Comparison of ENCODE assay signal across 24 cellular contexts in the genomic region with DNA sequence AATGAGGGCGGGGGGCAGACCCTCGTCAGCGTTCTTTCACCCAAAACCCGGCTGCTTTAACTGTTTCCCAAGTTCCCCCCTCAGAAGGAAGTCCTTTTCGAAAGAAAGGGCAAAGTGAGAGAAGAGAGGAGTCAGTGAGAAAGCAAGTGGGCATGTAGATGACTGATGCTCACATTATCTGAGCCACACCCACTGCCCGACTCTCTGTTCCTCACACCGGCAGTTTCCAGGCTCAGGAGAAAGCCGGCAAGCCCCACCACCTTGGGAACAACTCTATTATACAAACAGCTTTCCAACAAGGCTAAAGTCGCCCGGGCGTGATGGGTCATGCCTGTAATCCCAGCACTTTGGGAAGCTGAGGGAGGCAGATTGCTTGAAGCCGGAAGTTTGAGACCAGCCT. TPM values are rescaled to one million over a fixed set of nuclear protein-coding genes. Genes with fewer than 3 reads are reported as not detected.
DNase-seq lines count a peak whose midpoint lies in the region; ATAC-seq and TF ChIP-seq lines count a peak whose summit lies in the region.
"Had no signal": no experiment of that assay in that cellular context is flagged by ENCODE, and none has a peak within 500 bp of the region (broad histone marks: within the 10 kb centered on the region; RNA-seq: fewer than 3 reads in every experiment).

No MANE protein-coding gene starts in this region.

- POLR2A ChIA-PET in activated CD4-positive, alpha-beta T cell treated with anti-CD3 and anti-CD28 coated beads for 36 hours (lab: Charles Lee) = no interaction called here

- H3K36me3 ChIP-seq in WERI-Rb-1 = peaks cover 68% of the 10 kb centered on the region

- no peaks in the 10 kb centered on the region for H3K4me1 Mint-ChIP-seq in activated CD4-positive, alpha-beta T cell treated with anti-CD3 and anti-CD28 coated beads for 36 hours
- H3K4me1 Mint-ChIP-seq: GM23338 had no signal

- H3K4me3 ChIP-seq in WERI-Rb-1 (ENCODE audit: low read depth, low read length) = no peak overlapping the region
- H3K4me3 ChIP-seq: BLaER1 treated with 17β-estradiol and CSF1 and Interleukin-3, amounts not matched to agents 10 nM and 100 nM; GM12878; GM23338; SJCRH30 had no signal

- peak; percentile 46 for ATAC-seq in esophagus mucosa
- no peak for ATAC-seq in activated CD4-positive, alpha-beta T cell treated with anti-CD3 and anti-CD28 coated beads for 36 hours
- ATAC-seq: GM12878, GM23338 had no signal

- peaks cover 25% of the 10 kb centered on the region for H3K36me3 Mint-ChIP-seq in activated CD4-positive, alpha-beta T cell treated with anti-CD3 and anti-CD28 coated beads for 36 hours (ENCODE audit: low read depth)

- CTCF ChIA-PET in activated CD4-positive, alpha-beta T cell treated with anti-CD3 and anti-CD28 coated beads for 36 hours (lab: Charles Lee) = no interaction called here

- no peak overlapping the region for H3K4me3 Mint-ChIP-seq in activated CD4-positive, alpha-beta T cell treated with anti-CD3 and anti-CD28 coated beads for 36 hours
- H3K4me3 Mint-ChIP-seq: CD4-positive, alpha-beta T cell; GM23338; H9 had no signal

- DNase-seq in NCI-H2171 treated with DMSO at 0.1 percent for 48 hours (lab: John Stamatoyannopoulos, UW) (peak; percentile 45), NCI-H2171 (lab: John Stamatoyannopoulos, UW) (no peak), WERI-Rb-1 (peak; percentile 32), T-helper 9 cell (no peak), HUDEP-2 (lab: John Stamatoyannopoulos, UW; ENCODE audit: unreplicated experiment in 76 of 76) (no peak)
- DNase-seq in activated CD4-positive, alpha-beta T cell treated with anti-CD3 and anti-CD28 coated beads for 36 hours = no peak
- DNase-seq: AML-193; CD4-positive, alpha-beta T cell; DMS79; EL; GDM1; H9; NCI-H1092; NCI-H1417 treated with DMSO at 0.1 percent for 48 hours; NCI-H1694 treated with DMSO at 0.1 percent for 48 hours; NCI-H2081; NCI-H446; NCI-H524 treated with DMSO at 0.1 percent for 48 hours; NCI-H774; SJCRH30 had no signal

- H3K27ac ChIP-seq in WERI-Rb-1 = peak overlapping the region; percentile 41
- H3K27ac ChIP-seq: BLaER1 treated with 17β-estradiol and CSF1 and Interleukin-3, amounts not matched to agents 10 nM and 100 nM; SJCRH30 had no signal

- no peaks in the 10 kb centered on the region for H3K9me3 Mint-ChIP-seq in activated CD4-positive, alpha-beta T cell treated with anti-CD3 and anti-CD28 coated beads for 36 hours (ENCODE audit: low read depth)
- H3K9me3 Mint-ChIP-seq: CD4-positive, alpha-beta T cell; GM23338; H9 had no signal

- no peaks in the 10 kb centered on the region for H3K27me3 Mint-ChIP-seq in activated CD4-positive, alpha-beta T cell treated with anti-CD3 and anti-CD28 coated beads for 36 hours
- H3K27me3 Mint-ChIP-seq: CD4-positive, alpha-beta T cell had no signal

- H3K27ac Mint-ChIP-seq in activated CD4-positive, alpha-beta T cell treated with anti-CD3 and anti-CD28 coated beads for 36 hours = no peak overlapping the region
- H3K27ac Mint-ChIP-seq: CD4-positive, alpha-beta T cell; GM23338; H9 had no signal

- intact Hi-C loops in activated CD4-positive, alpha-beta T cell treated with anti-CD3 and anti-CD28 coated beads for 36 hours (cut with DNase I, micrococcal nuclease) = no loop called here

- no peaks in the 10 kb centered on the region for H3K9me3 ChIP-seq in WERI-Rb-1 (ENCODE audit: severe bottlenecking)
- H3K9me3 ChIP-seq: BLaER1 treated with 17β-estradiol and CSF1 and Interleukin-3, amounts not matched to agents 10 nM and 100 nM; SJCRH30 had no signal

- no peaks in the 10 kb centered on the region for H3K27me3 ChIP-seq in WERI-Rb-1 (ENCODE audit: insufficient read depth, low read depth, severe bottlenecking)
- H3K27me3 ChIP-seq: BLaER1 treated with 17β-estradiol and CSF1 and Interleukin-3, amounts not matched to agents 10 nM and 100 nM; SJCRH30 had no signal

- TF ChIP-seq CTCF in WERI-Rb-1 (IDR thresholded peaks at IDR 0.05; ENCODE audit: low read depth, low read length) = no peak

RNA-seq across cellular contexts. Expression of a gene that starts 23.1 kb away (rescaled TPM):
- 27.7 TPM for total RNA-seq in esophagus mucosa
- 10 to 100 TPM; 35.9 to 52.1 TPM for total RNA-seq in activated CD4-positive, alpha-beta T cell treated with anti-CD3 and anti-CD28 coated beads for 36 hours

RNA-seq across cellular contexts. Expression of a gene that starts 41.9 kb away (rescaled TPM):
- total RNA-seq in esophagus mucosa = 19.0 TPM
- total RNA-seq in activated CD4-positive, alpha-beta T cell treated with anti-CD3 and anti-CD28 coated beads for 36 hours = 1 to 10 TPM; 7.3 to 7.8 TPM

Comparison
In these comparisons a context has a peak if more than half of its experiments do, and no peak if none do; other contexts are left out.
1. DNase-seq: peak in NCI-H2171 treated with DMSO at 0.1 percent for 48 hours (single experiment) and WERI-Rb-1 (single experiment); none in NCI-H2171 (single experiment), activated CD4-positive, alpha-beta T cell treated with anti-CD3 and anti-CD28 coated beads for 36 hours (single experiment), T-helper 9 cell (single experiment) and HUDEP-2 (0 of 76).